In the genomic region with DNA sequence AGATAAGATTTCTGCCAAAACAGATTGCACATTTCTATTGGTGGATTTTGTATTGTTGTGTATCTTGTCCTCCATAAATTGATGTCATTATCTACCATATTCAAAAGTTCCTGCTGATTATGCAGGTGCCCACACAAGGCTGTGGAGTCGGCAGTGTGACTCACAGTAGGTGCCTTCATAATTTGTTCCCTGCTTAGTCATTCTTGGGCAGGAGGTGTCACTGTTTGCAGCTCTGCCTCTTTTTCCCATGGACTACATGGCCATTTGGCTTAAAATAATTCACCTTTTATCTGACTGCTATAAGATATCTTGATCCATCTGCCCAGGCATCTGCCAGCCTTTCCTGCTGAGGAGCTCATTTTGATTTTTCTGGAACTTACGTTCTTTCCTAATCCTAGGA, we compare ENCODE assay signal across 1 cellular context.
TF ChIP-seq lines count a peak whose summit lies in the region.

No MANE protein-coding gene starts in this region.

TF ChIP-seq in GM23338, 12 proteins besides CTCF, POLR2A, EP300 and RAD21 (continued from another document):
- TF ChIP-seq, protein P1, sequence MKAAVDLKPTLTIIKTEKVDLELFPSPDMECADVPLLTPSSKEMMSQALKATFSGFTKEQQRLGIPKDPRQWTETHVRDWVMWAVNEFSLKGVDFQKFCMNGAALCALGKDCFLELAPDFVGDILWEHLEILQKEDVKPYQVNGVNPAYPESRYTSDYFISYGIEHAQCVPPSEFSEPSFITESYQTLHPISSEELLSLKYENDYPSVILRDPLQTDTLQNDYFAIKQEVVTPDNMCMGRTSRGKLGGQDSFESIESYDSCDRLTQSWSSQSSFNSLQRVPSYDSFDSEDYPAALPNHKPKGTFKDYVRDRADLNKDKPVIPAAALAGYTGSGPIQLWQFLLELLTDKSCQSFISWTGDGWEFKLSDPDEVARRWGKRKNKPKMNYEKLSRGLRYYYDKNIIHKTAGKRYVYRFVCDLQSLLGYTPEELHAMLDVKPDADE (IDR thresholded peaks at IDR 0.05), result no peak
- TF ChIP-seq ZNF331 (CRISPR knock-in tag; IDR thresholded peaks at IDR 0.05; ENCODE audit: low read depth) (no peak), POLR2AphosphoS5 (IDR thresholded peaks at IDR 0.05; ENCODE audit: low read depth) (no peak), JUNB (IDR thresholded peaks at IDR 0.05; ENCODE audit: unreplicated experiment) (no peak), ZNF114 (CRISPR knock-in tag; IDR thresholded peaks at IDR 0.05) (no peak), CREB1 (CRISPR knock-in tag; IDR thresholded peaks at IDR 0.05; ENCODE audit: low read depth) (no peak), EZH2 (IDR thresholded peaks at IDR 0.05; ENCODE audit: low read depth, unreplicated experiment) (no peak), STAT1 (IDR thresholded peaks at IDR 0.05; ENCODE audit: unreplicated experiment) (no peak), NANOG (IDR thresholded peaks at IDR 0.05; ENCODE audit: borderline replicate concordance) (no peak)
- TF ChIP-seq, protein P2, sequence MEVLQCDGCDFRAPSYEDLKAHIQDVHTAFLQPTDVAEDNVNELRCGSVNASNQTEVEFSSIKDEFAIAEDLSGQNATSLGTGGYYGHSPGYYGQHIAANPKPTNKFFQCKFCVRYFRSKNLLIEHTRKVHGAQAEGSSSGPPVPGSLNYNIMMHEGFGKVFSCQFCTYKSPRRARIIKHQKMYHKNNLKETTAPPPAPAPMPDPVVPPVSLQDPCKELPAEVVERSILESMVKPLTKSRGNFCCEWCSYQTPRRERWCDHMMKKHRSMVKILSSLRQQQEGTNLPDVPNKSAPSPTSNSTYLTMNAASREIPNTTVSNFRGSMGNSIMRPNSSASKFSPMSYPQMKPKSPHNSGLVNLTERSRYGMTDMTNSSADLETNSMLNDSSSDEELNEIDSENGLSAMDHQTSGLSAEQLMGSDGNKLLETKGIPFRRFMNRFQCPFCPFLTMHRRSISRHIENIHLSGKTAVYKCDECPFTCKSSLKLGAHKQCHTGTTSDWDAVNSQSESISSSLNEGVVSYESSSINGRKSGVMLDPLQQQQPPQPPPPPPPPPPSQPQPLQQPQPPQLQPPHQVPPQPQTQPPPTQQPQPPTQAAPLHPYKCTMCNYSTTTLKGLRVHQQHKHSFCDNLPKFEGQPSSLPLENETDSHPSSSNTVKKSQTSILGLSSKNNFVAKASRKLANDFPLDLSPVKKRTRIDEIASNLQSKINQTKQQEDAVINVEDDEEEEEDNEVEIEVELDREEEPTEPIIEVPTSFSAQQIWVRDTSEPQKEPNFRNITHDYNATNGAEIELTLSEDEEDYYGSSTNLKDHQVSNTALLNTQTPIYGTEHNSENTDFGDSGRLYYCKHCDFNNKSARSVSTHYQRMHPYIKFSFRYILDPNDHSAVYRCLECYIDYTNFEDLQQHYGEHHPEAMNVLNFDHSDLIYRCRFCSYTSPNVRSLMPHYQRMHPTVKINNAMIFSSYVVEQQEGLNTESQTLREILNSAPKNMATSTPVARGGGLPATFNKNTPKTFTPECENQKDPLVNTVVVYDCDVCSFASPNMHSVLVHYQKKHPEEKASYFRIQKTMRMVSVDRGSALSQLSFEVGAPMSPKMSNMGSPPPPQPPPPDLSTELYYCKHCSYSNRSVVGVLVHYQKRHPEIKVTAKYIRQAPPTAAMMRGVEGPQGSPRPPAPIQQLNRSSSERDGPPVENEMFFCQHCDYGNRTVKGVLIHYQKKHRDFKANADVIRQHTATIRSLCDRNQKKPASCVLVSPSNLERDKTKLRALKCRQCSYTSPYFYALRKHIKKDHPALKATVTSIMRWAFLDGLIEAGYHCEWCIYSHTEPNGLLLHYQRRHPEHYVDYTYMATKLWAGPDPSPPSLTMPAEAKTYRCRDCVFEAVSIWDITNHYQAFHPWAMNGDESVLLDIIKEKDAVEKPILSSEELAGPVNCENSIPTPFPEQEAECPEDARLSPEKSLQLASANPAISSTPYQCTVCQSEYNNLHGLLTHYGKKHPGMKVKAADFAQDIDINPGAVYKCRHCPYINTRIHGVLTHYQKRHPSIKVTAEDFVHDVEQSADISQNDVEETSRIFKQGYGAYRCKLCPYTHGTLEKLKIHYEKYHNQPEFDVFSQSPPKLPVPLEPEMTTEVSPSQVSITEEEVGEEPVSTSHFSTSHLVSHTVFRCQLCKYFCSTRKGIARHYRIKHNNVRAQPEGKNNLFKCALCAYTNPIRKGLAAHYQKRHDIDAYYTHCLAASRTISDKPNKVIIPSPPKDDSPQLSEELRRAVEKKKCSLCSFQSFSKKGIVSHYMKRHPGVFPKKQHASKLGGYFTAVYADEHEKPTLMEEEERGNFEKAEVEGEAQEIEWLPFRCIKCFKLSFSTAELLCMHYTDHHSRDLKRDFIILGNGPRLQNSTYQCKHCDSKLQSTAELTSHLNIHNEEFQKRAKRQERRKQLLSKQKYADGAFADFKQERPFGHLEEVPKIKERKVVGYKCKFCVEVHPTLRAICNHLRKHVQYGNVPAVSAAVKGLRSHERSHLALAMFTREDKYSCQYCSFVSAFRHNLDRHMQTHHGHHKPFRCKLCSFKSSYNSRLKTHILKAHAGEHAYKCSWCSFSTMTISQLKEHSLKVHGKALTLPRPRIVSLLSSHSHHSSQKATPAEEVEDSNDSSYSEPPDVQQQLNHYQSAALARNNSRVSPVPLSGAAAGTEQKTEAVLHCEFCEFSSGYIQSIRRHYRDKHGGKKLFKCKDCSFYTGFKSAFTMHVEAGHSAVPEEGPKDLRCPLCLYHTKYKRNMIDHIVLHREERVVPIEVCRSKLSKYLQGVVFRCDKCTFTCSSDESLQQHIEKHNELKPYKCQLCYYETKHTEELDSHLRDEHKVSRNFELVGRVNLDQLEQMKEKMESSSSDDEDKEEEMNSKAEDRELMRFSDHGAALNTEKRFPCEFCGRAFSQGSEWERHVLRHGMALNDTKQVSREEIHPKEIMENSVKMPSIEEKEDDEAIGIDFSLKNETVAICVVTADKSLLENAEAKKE (CRISPR knock-in tag; IDR thresholded peaks at IDR 0.05), result no peak
